Comparison of ENCODE assay signal across 11 cellular contexts in genomic region chr9:120893917-120894316, GRCh38. TPM values are rescaled to one million over a fixed set of nuclear protein-coding genes. Genes with fewer than 3 reads are reported as not detected.
DNase-seq lines count a peak whose midpoint lies in the region; ATAC-seq, FAIRE-seq and TF ChIP-seq lines count a peak whose summit lies in the region.
"Had no signal": no experiment of that assay in that cellular context is flagged by ENCODE, and none has a peak within 500 bp of the region (broad histone marks: within the 10 kb centered on the region; RNA-seq: fewer than 3 reads in every experiment).

No MANE protein-coding gene starts in this region.

- no peak for ATAC-seq in stimulated activated naive CD8-positive, alpha-beta T cell treated with anti-CD3 and anti-CD28 coated beads, Interleukin-15, Interleukin-2, amounts not matched to agents 100 U/mL and 50 U/mL, for 24 hours
- ATAC-seq in stimulated activated naive CD8-positive, alpha-beta T cell treated with anti-CD3 and anti-CD28 coated beads, Interleukin-15, amount 100 ng/mL, for 72 hours: no peak
- ATAC-seq in HG02981 (IDR thresholded peaks at IDR 0.05; ENCODE audit: unreplicated experiment): no peak
- ATAC-seq in GM21528 (IDR thresholded peaks at IDR 0.05; ENCODE audit: low FRiP score, unreplicated experiment): no peak

- peaks cover 90% of the 10 kb centered on the region for H3K4me1 Mint-ChIP-seq in stimulated activated naive CD8-positive, alpha-beta T cell treated with anti-CD3 and anti-CD28 coated beads, Interleukin-15, amount 100 ng/mL, for 72 hours
- peaks cover 90% of the 10 kb centered on the region for H3K4me1 Mint-ChIP-seq in activated naive CD8-positive, alpha-beta T cell treated with anti-CD3 and anti-CD28 coated beads for 36 hours

- H3K36me3 ChIP-seq in muscle layer of duodenum (ENCODE audit: control insufficient read depth in 1 of 2, insufficient read depth in 2 of 2, low read length in 2 of 2): no peaks in the 10 kb centered on the region

- no peaks in the 10 kb centered on the region for H3K27me3 Mint-ChIP-seq in stimulated activated naive CD8-positive, alpha-beta T cell treated with anti-CD3 and anti-CD28 coated beads, Interleukin-15, amount 100 ng/mL, for 72 hours
- H3K27me3 Mint-ChIP-seq in activated naive CD8-positive, alpha-beta T cell treated with anti-CD3 and anti-CD28 coated beads for 36 hours: peaks cover 8% of the 10 kb centered on the region

- no peak overlapping the region for H3K4me3 ChIP-seq in muscle layer of duodenum (ENCODE audit: low read depth in 1 of 2, low read length in 2 of 2)

- no peaks in the 10 kb centered on the region for H3K9me3 ChIP-seq in muscle layer of duodenum (ENCODE audit: control insufficient read depth in 1 of 2, low read length in 2 of 2)

- no peak for FAIRE-seq in D721Med (lab: Jason Lieb, UNC)
- FAIRE-seq: bronchial epithelial cell had no signal

- H3K4me1 ChIP-seq in muscle layer of duodenum (ENCODE audit: control insufficient read depth in 1 of 2, insufficient read depth in 2 of 2, low read length in 2 of 2): peaks cover 8 to 15% of the 10 kb centered on the region in 2 donors

- TF ChIP-seq CTCF in D721Med (IDR thresholded peaks at IDR 0.05; ENCODE audit: insufficient read depth, missing control alignments): no peak

- DNase-seq in stimulated activated naive CD8-positive, alpha-beta T cell treated with anti-CD3 and anti-CD28 coated beads, Interleukin-15, Interleukin-2, amounts not matched to agents 100 U/mL and 50 U/mL, for 24 hours: peak; percentile 17
- no peak for DNase-seq in stimulated activated naive CD8-positive, alpha-beta T cell treated with anti-CD3 and anti-CD28 coated beads, Interleukin-15, amount 100 ng/mL, for 72 hours
- no peak for DNase-seq in activated naive CD8-positive, alpha-beta T cell treated with anti-CD3 and anti-CD28 coated beads for 36 hours
- no peak for DNase-seq in D721Med (ENCODE audit: insufficient read length, low spot score)
- DNase-seq in activated gamma-delta T cell (lab: John Stamatoyannopoulos, UW): no peak

- no peak overlapping the region for H3K4me3 Mint-ChIP-seq in stimulated activated naive CD8-positive, alpha-beta T cell treated with anti-CD3 and anti-CD28 coated beads, Interleukin-15, amount 100 ng/mL, for 72 hours
- no peak overlapping the region for H3K4me3 Mint-ChIP-seq in activated naive CD8-positive, alpha-beta T cell treated with anti-CD3 and anti-CD28 coated beads for 36 hours
- H3K4me3 Mint-ChIP-seq: H9, neural crest cell had no signal

- no peaks in the 10 kb centered on the region for H3K9me3 Mint-ChIP-seq in stimulated activated naive CD8-positive, alpha-beta T cell treated with anti-CD3 and anti-CD28 coated beads, Interleukin-15, amount 100 ng/mL, for 72 hours
- peaks cover 4% of the 10 kb centered on the region for H3K9me3 Mint-ChIP-seq in activated naive CD8-positive, alpha-beta T cell treated with anti-CD3 and anti-CD28 coated beads for 36 hours
- H3K9me3 Mint-ChIP-seq: H9, neural crest cell had no signal

- H3K27ac Mint-ChIP-seq in stimulated activated naive CD8-positive, alpha-beta T cell treated with anti-CD3 and anti-CD28 coated beads, Interleukin-15, amount 100 ng/mL, for 72 hours: peak overlapping the region in 1 of 2 donors; percentile 97
- peak overlapping the region; percentile 99 for H3K27ac Mint-ChIP-seq in activated naive CD8-positive, alpha-beta T cell treated with anti-CD3 and anti-CD28 coated beads for 36 hours
- H3K27ac Mint-ChIP-seq: H9 had no signal

- no peaks in the 10 kb centered on the region for H3K27me3 ChIP-seq in muscle layer of duodenum (ENCODE audit: low read depth, low read length)

- peaks cover 39% of the 10 kb centered on the region for H3K36me3 Mint-ChIP-seq in activated naive CD8-positive, alpha-beta T cell treated with anti-CD3 and anti-CD28 coated beads for 36 hours

- peak overlapping the region; percentile 68 for H3K27ac ChIP-seq in muscle layer of duodenum (ENCODE audit: low read length)

RNA-seq across cellular contexts. Expression of gene PHF19, which starts 16.9 kb away (rescaled TPM):
- 100 to 1,000 TPM; 216 to 226 TPM for total RNA-seq in activated naive CD8-positive, alpha-beta T cell treated with anti-CD3 and anti-CD28 coated beads for 36 hours

RNA-seq across cellular contexts. Expression of gene TRAF1, which starts 32.7 kb away (rescaled TPM):
- 100 to 1,000 TPM; 169 to 170 TPM for total RNA-seq in activated naive CD8-positive, alpha-beta T cell treated with anti-CD3 and anti-CD28 coated beads for 36 hours

RNA-seq across cellular contexts. Expression of gene PSMD5, which starts 51.2 kb away (rescaled TPM):
- 10 to 100 TPM; 69.0 to 69.3 TPM for total RNA-seq in activated naive CD8-positive, alpha-beta T cell treated with anti-CD3 and anti-CD28 coated beads for 36 hours
